31 cellular contexts compared by ENCODE assay signal in genomic region chr7:75555736-75556135, GRCh38.
A peak's percentile ranks its signal among the peaks of the same experiment; 100 is the strongest.
DNase-seq lines count a peak whose midpoint lies in the region; TF ChIP-seq lines count a peak whose summit lies in the region.
"Had no signal": no experiment of that assay in that cellular context is flagged by ENCODE, and none has a peak within 500 bp of the region (broad histone marks: within the 10 kb centered on the region; RNA-seq: fewer than 3 reads in every experiment).

No MANE protein-coding gene starts in this region.

- H2AFZ ChIP-seq in neuronal stem cell (ENCODE audit: low read length) (no peak overlapping the region), osteoblast (ENCODE audit: low read length) (no peak overlapping the region)

- in situ Hi-C loops in transverse colon (cut with MboI; ENCODE audit: low pct_ligation_motif_present in 1 of 4, low pct_unique_long_range_greater_than_20kb in 1 of 4, low sequenced_read_pairs in 3 of 4): no loop called here

- no peak overlapping the region for H2AK5ac ChIP-seq in neuronal stem cell (ENCODE audit: low read depth, low read length)

- no peak for TF ChIP-seq CTCF in osteoblast (IDR thresholded peaks at IDR 0.05; ENCODE audit: extremely low read depth, low read depth, low read length)
- no peak for TF ChIP-seq CTCF in testis (IDR thresholded peaks at IDR 0.05)
- TF ChIP-seq CTCF in transverse colon (IDR thresholded peaks at IDR 0.05): no peak

- H3K4me2 ChIP-seq in neuronal stem cell (ENCODE audit: insufficient read depth, low read length, poor library complexity, severe bottlenecking): no peak overlapping the region
- no peak overlapping the region for H3K4me2 ChIP-seq in osteoblast (ENCODE audit: insufficient read depth, low read length)
- H3K4me2 ChIP-seq: A549; BLaER1; BLaER1 treated with 17β-estradiol and CSF1 and Interleukin-3, amounts not matched to agents 10 nM and 100 nM had no signal

- H3K14ac ChIP-seq in neuronal stem cell (ENCODE audit: low read length): no peak overlapping the region

- no peak overlapping the region for H2BK12ac ChIP-seq in neuronal stem cell (ENCODE audit: low read length)

- no peak overlapping the region for H2BK120ac ChIP-seq in neuronal stem cell (ENCODE audit: low read depth, low read length)

- intact Hi-C loops in testis (cut with DNase I; ENCODE audit: low total_unique reads): no loop called here
- intact Hi-C loops in transverse colon (cut with DNase I; ENCODE audit: low total_unique reads): no loop called here

- no peaks in the 10 kb centered on the region for H3K9me3 ChIP-seq in neuronal stem cell (replicated peaks in 1 of 2; ENCODE audit: control insufficient read depth in 2 of 2, insufficient read depth in 1 of 2, low read depth in 1 of 2, low read length in 2 of 2)
- H3K9me3 ChIP-seq in osteoblast (ENCODE audit: low read depth, low read length): no peaks in the 10 kb centered on the region
- H3K9me3 ChIP-seq in testis: no peaks in the 10 kb centered on the region
- H3K9me3 ChIP-seq in transverse colon: no peaks in the 10 kb centered on the region
- H3K9me3 ChIP-seq: A549; BE2C; BLaER1; BLaER1 treated with 17β-estradiol and CSF1 and Interleukin-3, amounts not matched to agents 10 nM and 100 nM; Caco-2 had no signal

- H3K4me1 ChIP-seq in neuronal stem cell (ENCODE audit: control insufficient read depth in 2 of 2, insufficient read depth in 1 of 2, low read depth in 1 of 2, low read length in 2 of 2): no peaks in the 10 kb centered on the region
- no peaks in the 10 kb centered on the region for H3K4me1 ChIP-seq in osteoblast (ENCODE audit: insufficient read depth, low read length)
- H3K4me1 ChIP-seq in testis: no peaks in the 10 kb centered on the region
- no peaks in the 10 kb centered on the region for H3K4me1 ChIP-seq in transverse colon
- H3K4me1 ChIP-seq: A549, BE2C, Caco-2 had no signal

- H3K79me2 ChIP-seq in osteoblast (ENCODE audit: insufficient read depth, low read length): no peaks in the 10 kb centered on the region

- no peak for TF ChIP-seq POLR2A in testis (IDR thresholded peaks at IDR 0.05)
- TF ChIP-seq POLR2A in transverse colon (IDR thresholded peaks at IDR 0.05): no peak

- H3K18ac ChIP-seq in neuronal stem cell (ENCODE audit: low read length): no peak overlapping the region

- H3K36me3 ChIP-seq in neuronal stem cell (replicated peaks in 1 of 2; ENCODE audit: control insufficient read depth in 2 of 2, insufficient read depth in 2 of 2, low read length in 2 of 2) (peaks cover 54 to 88% of the 10 kb centered on the region in 2 donors), osteoblast (ENCODE audit: insufficient read depth, low read length) (peaks cover 42% of the 10 kb centered on the region), testis (ENCODE audit: low read depth, missing control alignments) (no peaks in the 10 kb centered on the region), transverse colon (no peaks in the 10 kb centered on the region)

- H3K27ac ChIP-seq in neuronal stem cell (replicated peaks; ENCODE audit: low read length): no peak overlapping the region
- H3K27ac ChIP-seq in osteoblast (ENCODE audit: low read depth, low read length): no peak overlapping the region
- no peak overlapping the region for H3K27ac ChIP-seq in testis
- no peak overlapping the region for H3K27ac ChIP-seq in transverse colon
- H3K27ac ChIP-seq: 22Rv1; A549; BLaER1; BLaER1 treated with 17β-estradiol and CSF1 and Interleukin-3, amounts not matched to agents 10 nM and 100 nM; C4-2B had no signal

- H4K8ac ChIP-seq in neuronal stem cell (ENCODE audit: low read depth, low read length): no peak overlapping the region

- DNase-seq in neuronal stem cell (ENCODE audit: low spot score) (no peak), osteoblast (ENCODE audit: insufficient read length, low spot score, missing footprints) (peak; percentile 76), testis (peak; percentile 15), transverse colon (no peak), COLO829 (ENCODE audit: low spot score) (no peak), OCI-M1 (lab: John Stamatoyannopoulos, UW) (no peak)
- DNase-seq: 8988T; ACHN; AML-193; BE2C; C1 segment of cervical spinal cord; Caco-2; Calu3; CD4-positive, alpha-beta memory T cell; CD4-positive, alpha-beta T cell; CD4-positive, CD25-positive, alpha-beta regulatory T cell; CD8-positive, alpha-beta memory T cell; CD8-positive, alpha-beta T cell; COR-L47; DMS 273 treated with DMSO at 0.1 percent for 48 hours; DMS153; DMS53; DMS79; DMS79 treated with DMSO at 0.1 percent for 48 hours; DND-41; EL had no signal

- peaks cover 4% of the 10 kb centered on the region for H3K79me1 ChIP-seq in neuronal stem cell (ENCODE audit: low read depth, low read length)

- no peaks in the 10 kb centered on the region for H4K20me1 ChIP-seq in osteoblast (ENCODE audit: insufficient read depth, low read length)
- H4K20me1 ChIP-seq: BLaER1 had no signal

- H3K9ac ChIP-seq in neuronal stem cell (ENCODE audit: low read depth, low read length, poor library complexity): no peak overlapping the region
- H3K9ac ChIP-seq: BLaER1; BLaER1 treated with 17β-estradiol and CSF1 and Interleukin-3, amounts not matched to agents 10 nM and 100 nM had no signal

- WGBS in neuronal stem cell (ENCODE audit: extremely low coverage in 2 of 2, insufficient read length in 2 of 2, insufficient replicate concordance in 1 of 2), 2 donors: no CpG with 5 or more reads among the region's 13 CpGs
- WGBS in testis, 2 donors: 22 to 87% methylated on average over 11 to 13 of the region's 13 CpGs
- 93% methylated on average over 13 of the region's 13 CpGs; no CpG with 5 or more reads in 1 of the 2 donors for WGBS in transverse colon (ENCODE audit: low coverage in 1 of 2), 2 donors

- no peak overlapping the region for H3K4me3 ChIP-seq in neuronal stem cell (ENCODE audit: low read length in 2 of 2)
- no peak overlapping the region for H3K4me3 ChIP-seq in osteoblast (ENCODE audit: insufficient read depth, low read length)
- H3K4me3 ChIP-seq in testis: peak overlapping the region in 1 of 2 donors; percentile 41
- H3K4me3 ChIP-seq in transverse colon: no peak overlapping the region
- H3K4me3 ChIP-seq: A549; BLaER1; BLaER1 treated with 17β-estradiol and CSF1 and Interleukin-3, amounts not matched to agents 10 nM and 100 nM had no signal

- no peak overlapping the region for H2BK5ac ChIP-seq in neuronal stem cell (ENCODE audit: low read length)

- no peaks in the 10 kb centered on the region for H3K27me3 ChIP-seq in neuronal stem cell (ENCODE audit: control insufficient read depth in 3 of 3, insufficient read depth in 3 of 3, low read depth in 1 of 3, low read length in 3 of 3)
- H3K27me3 ChIP-seq in osteoblast (ENCODE audit: insufficient read depth, low read length): no peaks in the 10 kb centered on the region
- H3K27me3 ChIP-seq in testis: no peaks in the 10 kb centered on the region
- no peaks in the 10 kb centered on the region for H3K27me3 ChIP-seq in transverse colon
- H3K27me3 ChIP-seq: BE2C; BLaER1; BLaER1 treated with 17β-estradiol and CSF1 and Interleukin-3, amounts not matched to agents 10 nM and 100 nM had no signal

- no peak overlapping the region for H4K91ac ChIP-seq in neuronal stem cell (ENCODE audit: low read depth, low read length, poor library complexity)

- peak overlapping the region; percentile 17 for H3K23ac ChIP-seq in neuronal stem cell (ENCODE audit: low read depth, low read length, poor library complexity)

- H3K4ac ChIP-seq in neuronal stem cell (ENCODE audit: low read length): no peak overlapping the region

- no peak overlapping the region for H2BK15ac ChIP-seq in neuronal stem cell (ENCODE audit: low read length)

- TF ChIP-seq EP300 in transverse colon (IDR thresholded peaks at IDR 0.05; ENCODE audit: low read depth): no peak

Comparison
In these comparisons a context has a peak if more than half of its experiments do, and no peak if none do; other contexts are left out.
1. DNase-seq: peak in osteoblast (single experiment) and testis (single experiment); none in neuronal stem cell (single experiment), transverse colon (single experiment), COLO829 (single experiment) and OCI-M1 (single experiment).